ENCODE assay signal across 8 cellular contexts in genomic region chr18:79465392-79465991, GRCh38.
A peak's percentile ranks its signal among the peaks of the same experiment; 100 is the strongest.
DNase-seq lines count a peak whose midpoint lies in the region; ATAC-seq and TF ChIP-seq lines count a peak whose summit lies in the region.

No MANE protein-coding gene starts in this region.

- peaks cover 98% of the 10 kb centered on the region for H3K27me3 ChIP-seq in SK-N-SH (ENCODE audit: insufficient read depth)

- CTCF ChIA-PET in SK-N-SH (lab: Yijun Ruan, JAX): no interaction called here
- CTCF ChIA-PET in activated B cell treated with CpG ODN at 0.5 μM for 24 hours (lab: Charles Lee): interaction anchor here (0.9 to 1.6 kb wide), 7 partner anchors 23 to 70 kb away, joined by 3 to 10 read pairs (median 3); partner anchors contain the start of gene NFATC1

- no peak for TF ChIP-seq RAD21 in SK-N-SH (IDR thresholded peaks at IDR 0.05; ENCODE audit: low read length)

- no peak overlapping the region for H3K27ac ChIP-seq in SK-N-SH (ENCODE audit: low read depth in 2 of 2, low read length in 1 of 2)

- no peaks in the 10 kb centered on the region for H3K9me2 ChIP-seq in SK-N-SH

- H3K4me3 ChIP-seq in SK-N-SH (ENCODE audit: low read depth in 2 of 2, low read length in 1 of 2): no peak overlapping the region

- 11% methylated on average over 9 of the region's 26 CpGs for WGBS in SK-N-SH (ENCODE audit: low lambda C conversion rate)

- no peak for TF ChIP-seq EP300 in SK-N-SH (IDR thresholded peaks at IDR 0.05; ENCODE audit: borderline replicate concordance in 1 of 2, low read depth in 1 of 2, low read length in 1 of 2)

- DNase-seq in SK-N-SH (no peak), activated B cell treated with CpG ODN at 0.5 μM for 24 hours (peak; percentile 69), neural crest cell (ENCODE audit: low read depth, low spot score) (peak; percentile 24), DMS79 treated with DMSO at 0.1 percent for 48 hours (lab: John Stamatoyannopoulos, UW) (no peak), mesenteric fat pad (ENCODE audit: low spot score) (no peak)

- H3K36me3 ChIP-seq in SK-N-SH (replicated peaks in 1 of 2; ENCODE audit: control insufficient read depth in 1 of 2, insufficient read depth in 2 of 2, low read length in 1 of 2): no peaks in the 10 kb centered on the region

- H3K79me2 ChIP-seq in SK-N-SH (ENCODE audit: insufficient read depth): no peaks in the 10 kb centered on the region

- no peaks in the 10 kb centered on the region for H3F3A ChIP-seq in SK-N-SH (replicated peaks; ENCODE audit: insufficient read depth)

- peak; percentile 17; the same call in 2 of the 3 replicates for ATAC-seq in SK-N-SH treated with all-trans-retinoic acid at 6 μM for 48 hours
- ATAC-seq in HG02938 (IDR thresholded peaks at IDR 0.05; ENCODE audit: unreplicated experiment): peak; percentile 76
- peak; percentile 80 for ATAC-seq in activated B cell treated with CpG ODN at 0.5 μM for 24 hours (ENCODE audit: low read depth)
- ATAC-seq in GM18873 (IDR thresholded peaks at IDR 0.05; ENCODE audit: low FRiP score, unreplicated experiment): no peak

- no peaks in the 10 kb centered on the region for H3K9me3 Mint-ChIP-seq in activated B cell treated with CpG ODN at 0.5 μM for 24 hours
- no peaks in the 10 kb centered on the region for H3K9me3 Mint-ChIP-seq in neural crest cell

- intact Hi-C loops in activated B cell treated with CpG ODN at 0.5 μM for 24 hours (cut with micrococcal nuclease): loop anchor here (1.0 to 5.0 kb wide), 3 partner anchors 59 to 177 kb away; no protein-coding TSS in a partner anchor

- no peak overlapping the region for H3K9ac ChIP-seq in SK-N-SH

- no peaks in the 10 kb centered on the region for H3K27me3 Mint-ChIP-seq in activated B cell treated with CpG ODN at 0.5 μM for 24 hours
- no peaks in the 10 kb centered on the region for H3K27me3 Mint-ChIP-seq in neural crest cell (ENCODE audit: low read depth)

- peak overlapping the region; percentile 92 for H3K4me3 Mint-ChIP-seq in activated B cell treated with CpG ODN at 0.5 μM for 24 hours
- H3K4me3 Mint-ChIP-seq in neural crest cell: no peak overlapping the region

- H3K36me3 Mint-ChIP-seq in activated B cell treated with CpG ODN at 0.5 μM for 24 hours (ENCODE audit: low read depth): peaks cover 59% of the 10 kb centered on the region
- no peaks in the 10 kb centered on the region for H3K36me3 Mint-ChIP-seq in neural crest cell (ENCODE audit: low read depth)

- H3K27ac Mint-ChIP-seq in activated B cell treated with CpG ODN at 0.5 μM for 24 hours (peak overlapping the region; percentile 97), neural crest cell (ENCODE audit: unreplicated experiment) (peak overlapping the region; percentile 87)

- H3K4me1 Mint-ChIP-seq in activated B cell treated with CpG ODN at 0.5 μM for 24 hours: peaks cover 77% of the 10 kb centered on the region
- H3K4me1 Mint-ChIP-seq in neural crest cell: peaks cover 18% of the 10 kb centered on the region

- POLR2A ChIA-PET in SK-N-SH (lab: Yijun Ruan, JAX): no interaction called here
- POLR2A ChIA-PET in activated B cell treated with CpG ODN at 0.5 μM for 24 hours (lab: Charles Lee): interaction anchor here (0.9 to 5.6 kb wide), 14 partner anchors 23 to 160 kb away, joined by 3 to 44 read pairs (median 8); partner anchors contain the start of gene NFATC1

- H3K4me2 ChIP-seq in SK-N-SH: no peak overlapping the region

- TF ChIP-seq CTCF in SK-N-SH (IDR thresholded peaks at IDR 0.05) (no peak), activated B cell treated with CpG ODN at 0.5 μM for 24 hours (IDR thresholded peaks at IDR 0.05) (no peak), neural crest cell (conservative IDR thresholded peaks at IDR 0.05) (no peak)

- H3K4me1 ChIP-seq in SK-N-SH (ENCODE audit: control insufficient read depth in 1 of 2, insufficient read depth in 2 of 2, low read depth in 1 of 2, low read length in 1 of 2): no peaks in the 10 kb centered on the region

- H3K9me3 ChIP-seq in SK-N-SH: no peaks in the 10 kb centered on the region

- no peak overlapping the region for H2AFZ ChIP-seq in SK-N-SH (ENCODE audit: low read depth)

- H4K20me1 ChIP-seq in SK-N-SH (ENCODE audit: insufficient read depth): no peaks in the 10 kb centered on the region

TF ChIP-seq in SK-N-SH treated with all-trans-retinoic acid at 6 μM for 48 hours, 23 proteins besides CTCF, POLR2A, EP300 and RAD21:
- TF ChIP-seq RARB (CRISPR knock-in tag; IDR thresholded peaks at IDR 0.05) (no peak), PPARA (CRISPR knock-in tag; IDR thresholded peaks at IDR 0.05; ENCODE audit: borderline replicate concordance) (no peak), ISL1 (CRISPR knock-in tag; IDR thresholded peaks at IDR 0.05) (no peak), ZNF565 (CRISPR knock-in tag; conservative IDR thresholded peaks at IDR 0.05; ENCODE audit: low read depth) (no peak), ARNTL (CRISPR knock-in tag; IDR thresholded peaks at IDR 0.05; ENCODE audit: borderline replicate concordance, low read depth) (no peak), ZFP3 (CRISPR knock-in tag; IDR thresholded peaks at IDR 0.05) (no peak), CSDC2 (CRISPR knock-in tag; IDR thresholded peaks at IDR 0.05) (no peak), ESRRG (CRISPR knock-in tag; IDR thresholded peaks at IDR 0.05) (no peak)

TF ChIP-seq in SK-N-SH, 30 proteins besides CTCF, POLR2A, EP300 and RAD21:
- TF ChIP-seq ZBTB33 (IDR thresholded peaks at IDR 0.05; ENCODE audit: borderline replicate concordance, low read depth) (no peak), SIN3A (IDR thresholded peaks at IDR 0.05; ENCODE audit: borderline replicate concordance, low read depth, low read length) (no peak), TEAD4 (IDR thresholded peaks at IDR 0.05; ENCODE audit: borderline replicate concordance, insufficient read depth) (no peak)

Comparison
In these comparisons a context has a peak if more than half of its experiments do, and no peak if none do; other contexts are left out.
1. DNase-seq: peak in activated B cell treated with CpG ODN at 0.5 μM for 24 hours (single experiment) and neural crest cell (single experiment); none in SK-N-SH (single experiment), DMS79 treated with DMSO at 0.1 percent for 48 hours (single experiment) and mesenteric fat pad (single experiment).